ENCODE assay signal across 1 cellular context in the genomic region with DNA sequence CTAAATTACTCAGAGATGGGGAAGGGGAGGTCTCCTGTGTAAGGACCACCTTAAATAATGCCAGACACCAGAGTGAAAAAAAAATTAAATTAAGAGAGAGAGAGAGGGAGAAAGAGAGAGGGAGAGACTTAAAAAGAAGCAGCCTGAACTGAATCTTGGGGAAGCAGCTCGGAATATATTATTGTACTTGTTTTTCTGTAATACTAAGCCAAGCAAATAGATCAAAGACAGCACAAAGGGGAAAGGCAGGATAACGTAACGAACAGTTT.
TF ChIP-seq lines count a peak whose summit lies in the region.

No MANE protein-coding gene starts in this region.

TF ChIP-seq in K562, 482 proteins besides CTCF, POLR2A, EP300 and RAD21 (continues in another document):
- no peak for TF ChIP-seq CUX1 (CRISPR knock-in tag; IDR thresholded peaks at IDR 0.05)
- no peak for TF ChIP-seq MAFK (IDR thresholded peaks at IDR 0.05; ENCODE audit: low read length)
- no peak for TF ChIP-seq TAF1 (IDR thresholded peaks at IDR 0.05; ENCODE audit: control insufficient read depth, extremely low read depth, insufficient read depth, low read length, severe bottlenecking)
- TF ChIP-seq, protein P1, sequence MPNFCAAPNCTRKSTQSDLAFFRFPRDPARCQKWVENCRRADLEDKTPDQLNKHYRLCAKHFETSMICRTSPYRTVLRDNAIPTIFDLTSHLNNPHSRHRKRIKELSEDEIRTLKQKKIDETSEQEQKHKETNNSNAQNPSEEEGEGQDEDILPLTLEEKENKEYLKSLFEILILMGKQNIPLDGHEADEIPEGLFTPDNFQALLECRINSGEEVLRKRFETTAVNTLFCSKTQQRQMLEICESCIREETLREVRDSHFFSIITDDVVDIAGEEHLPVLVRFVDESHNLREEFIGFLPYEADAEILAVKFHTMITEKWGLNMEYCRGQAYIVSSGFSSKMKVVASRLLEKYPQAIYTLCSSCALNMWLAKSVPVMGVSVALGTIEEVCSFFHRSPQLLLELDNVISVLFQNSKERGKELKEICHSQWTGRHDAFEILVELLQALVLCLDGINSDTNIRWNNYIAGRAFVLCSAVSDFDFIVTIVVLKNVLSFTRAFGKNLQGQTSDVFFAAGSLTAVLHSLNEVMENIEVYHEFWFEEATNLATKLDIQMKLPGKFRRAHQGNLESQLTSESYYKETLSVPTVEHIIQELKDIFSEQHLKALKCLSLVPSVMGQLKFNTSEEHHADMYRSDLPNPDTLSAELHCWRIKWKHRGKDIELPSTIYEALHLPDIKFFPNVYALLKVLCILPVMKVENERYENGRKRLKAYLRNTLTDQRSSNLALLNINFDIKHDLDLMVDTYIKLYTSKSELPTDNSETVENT (CRISPR knock-in tag; IDR thresholded peaks at IDR 0.05): no peak
- no peak for TF ChIP-seq BMI1 (IDR thresholded peaks at IDR 0.05; ENCODE audit: low read length)
- no peak for TF ChIP-seq RFX7 (CRISPR knock-in tag; IDR thresholded peaks at IDR 0.05)
- no peak for TF ChIP-seq CLOCK (CRISPR knock-in tag; IDR thresholded peaks at IDR 0.05; ENCODE audit: borderline replicate concordance)
- TF ChIP-seq TCF15 (CRISPR knock-in tag; IDR thresholded peaks at IDR 0.05): no peak
- no peak for TF ChIP-seq ZSCAN32 (CRISPR knock-in tag; IDR thresholded peaks at IDR 0.05)
- no peak for TF ChIP-seq MXI1 (IDR thresholded peaks at IDR 0.05; ENCODE audit: low read depth, low read length)
- TF ChIP-seq HDAC3 (IDR thresholded peaks at IDR 0.05; ENCODE audit: borderline replicate concordance, partially characterized antibody): peak; percentile 54
- no peak for TF ChIP-seq KLF6 (CRISPR knock-in tag; IDR thresholded peaks at IDR 0.05; ENCODE audit: borderline replicate concordance)
- no peak for TF ChIP-seq CBX3 (IDR thresholded peaks at IDR 0.05; ENCODE audit: borderline replicate concordance in 1 of 2, low read length in 2 of 2)
- no peak for TF ChIP-seq POU5F1 (IDR thresholded peaks at IDR 0.05; ENCODE audit: borderline replicate concordance, low read depth, low read length, partially characterized antibody)
- TF ChIP-seq GTF2B (IDR thresholded peaks at IDR 0.05; ENCODE audit: extremely low read depth, insufficient read length): no peak
- TF ChIP-seq, protein P2, sequence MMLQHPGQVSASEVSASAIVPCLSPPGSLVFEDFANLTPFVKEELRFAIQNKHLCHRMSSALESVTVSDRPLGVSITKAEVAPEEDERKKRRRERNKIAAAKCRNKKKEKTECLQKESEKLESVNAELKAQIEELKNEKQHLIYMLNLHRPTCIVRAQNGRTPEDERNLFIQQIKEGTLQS (IDR thresholded peaks at IDR 0.05): no peak
- TF ChIP-seq, protein P2 (CRISPR knock-in tag; conservative IDR thresholded peaks at IDR 0.05): no peak
- no peak for TF ChIP-seq USF2 (CRISPR knock-in tag; IDR thresholded peaks at IDR 0.05)
- no peak for TF ChIP-seq ZNF41 (CRISPR knock-in tag; conservative IDR thresholded peaks at IDR 0.05)
- TF ChIP-seq EP400 (IDR thresholded peaks at IDR 0.05): 0 out of 2 replicates have a peak, but pooled peaks have one; percentile 26
- no peak for TF ChIP-seq ADNP (tag; IDR thresholded peaks at IDR 0.05)
- no peak for TF ChIP-seq HNRNPH1 (optimal IDR thresholded peaks at IDR 0.05; ENCODE audit: low read depth, low read length)
- TF ChIP-seq, protein P3, sequence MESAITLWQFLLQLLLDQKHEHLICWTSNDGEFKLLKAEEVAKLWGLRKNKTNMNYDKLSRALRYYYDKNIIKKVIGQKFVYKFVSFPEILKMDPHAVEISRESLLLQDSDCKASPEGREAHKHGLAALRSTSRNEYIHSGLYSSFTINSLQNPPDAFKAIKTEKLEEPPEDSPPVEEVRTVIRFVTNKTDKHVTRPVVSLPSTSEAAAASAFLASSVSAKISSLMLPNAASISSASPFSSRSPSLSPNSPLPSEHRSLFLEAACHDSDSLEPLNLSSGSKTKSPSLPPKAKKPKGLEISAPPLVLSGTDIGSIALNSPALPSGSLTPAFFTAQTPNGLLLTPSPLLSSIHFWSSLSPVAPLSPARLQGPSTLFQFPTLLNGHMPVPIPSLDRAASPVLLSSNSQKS (CRISPR knock-in tag; IDR thresholded peaks at IDR 0.05): no peak
- peak; percentile 23; the same call in 1 of the 2 replicates for TF ChIP-seq ARID1B (IDR thresholded peaks at IDR 0.05)
- TF ChIP-seq ZNF165 (CRISPR knock-in tag; IDR thresholded peaks at IDR 0.05; ENCODE audit: borderline replicate concordance): no peak
- peak in 1 of 2 experiments; percentile 72 for TF ChIP-seq AFF1 (IDR thresholded peaks at IDR 0.05; ENCODE audit: low read depth in 1 of 2, partially characterized antibody in 2 of 2)
- TF ChIP-seq ARNT (IDR thresholded peaks at IDR 0.05): 0 out of 4 replicates have a peak, but pooled peaks of 1 of the 2 experiments have one; percentile 54
- TF ChIP-seq ZNF512 (tag; IDR thresholded peaks at IDR 0.05): no peak
- TF ChIP-seq ETS2 (tag; IDR thresholded peaks at IDR 0.05; ENCODE audit: borderline replicate concordance, poor library complexity, severe bottlenecking): no peak
- no peak for TF ChIP-seq NCOA6 (IDR thresholded peaks at IDR 0.05)
- TF ChIP-seq ZNF695 (CRISPR knock-in tag; IDR thresholded peaks at IDR 0.05): no peak
- no peak for TF ChIP-seq NFIC (IDR thresholded peaks at IDR 0.05)
- TF ChIP-seq NFE2L1 (tag; IDR thresholded peaks at IDR 0.05; ENCODE audit: borderline replicate concordance, low read depth): no peak
- no peak for TF ChIP-seq NUFIP1 (IDR thresholded peaks at IDR 0.05; ENCODE audit: partially characterized antibody)
